1 cellular context compared by ENCODE assay signal in the genomic region with DNA sequence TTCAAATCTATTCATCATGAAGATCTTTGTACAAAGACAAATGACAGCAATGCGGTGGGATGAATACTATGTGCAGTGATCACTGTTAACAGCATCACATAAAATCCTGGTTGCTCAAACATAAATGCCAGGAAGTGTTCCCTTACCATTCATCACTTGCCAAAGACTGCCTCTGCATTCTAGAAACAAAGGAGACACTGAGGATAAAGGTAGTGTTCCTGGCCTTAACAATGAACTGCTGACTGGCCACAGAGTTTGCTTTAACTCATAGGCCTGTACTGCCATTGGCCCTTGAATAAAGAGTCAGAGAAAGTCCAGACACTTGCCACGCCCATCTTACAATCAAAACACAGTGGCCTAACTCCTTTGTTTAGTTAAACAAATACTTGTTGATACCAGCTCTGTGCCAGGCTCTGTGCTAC.
TF ChIP-seq lines count a peak whose summit lies in the region.

No MANE protein-coding gene starts in this region.

TF ChIP-seq in HepG2, 621 proteins besides CTCF, POLR2A, EP300 and RAD21 (continued from another document):
- TF ChIP-seq SOX13 (IDR thresholded peaks at IDR 0.05) (no peak), SOX13 (CRISPR knock-in tag; conservative IDR thresholded peaks at IDR 0.05 in 1 of 2, IDR thresholded peaks at IDR 0.05 in 1 of 2) (peak in 1 of 2 experiments; percentile 40; a peak in 1 of 4 replicates)
